Comparison of ENCODE assay signal across 23 cellular contexts in the genomic region with DNA sequence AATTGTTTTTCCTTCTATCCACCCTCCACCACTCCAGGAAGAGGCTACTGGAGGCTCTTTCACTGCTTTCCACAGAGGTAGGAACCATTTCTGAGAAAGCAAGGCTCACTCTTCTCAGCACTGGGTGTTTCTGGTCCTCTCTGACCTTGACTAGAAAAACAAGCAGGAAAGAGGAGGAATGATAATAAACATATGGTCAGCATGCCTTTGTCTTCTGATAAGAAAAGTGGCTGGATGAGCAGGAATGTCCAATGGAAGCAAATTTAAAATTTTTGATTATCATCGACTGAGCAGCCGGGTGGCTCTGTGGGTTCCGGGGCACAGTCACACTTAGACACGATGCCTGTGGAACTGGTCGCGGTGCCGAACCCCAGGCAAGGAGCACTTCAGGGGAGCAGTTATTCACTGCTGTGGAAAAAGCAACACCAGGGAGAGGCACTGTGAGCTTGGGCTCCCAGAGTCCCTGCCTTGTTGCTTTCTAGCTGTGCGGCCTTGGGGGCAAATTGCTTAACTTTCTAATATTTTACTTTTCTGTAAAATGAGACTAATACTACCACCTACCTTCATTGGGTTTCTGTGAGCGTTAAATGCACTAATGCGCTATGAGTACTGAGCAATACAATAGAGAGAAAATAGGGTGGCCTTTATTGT.
"Had no signal": no experiment of that assay in that cellular context is flagged by ENCODE, and none has a peak within 500 bp of the region (broad histone marks: within the 10 kb centered on the region; RNA-seq: fewer than 3 reads in every experiment).

No MANE protein-coding gene starts in this region.

- H3K27ac ChIP-seq: dorsolateral prefrontal cortex, gastrocnemius medialis, neural progenitor cell, uterus had no signal

- H3K4me3 ChIP-seq: dorsolateral prefrontal cortex, gastrocnemius medialis, mucosa of descending colon, neural progenitor cell, testis, uterus had no signal

- H3K9me3 Mint-ChIP-seq: neural progenitor cell had no signal

- H3K9me3 ChIP-seq: gastrocnemius medialis, mucosa of descending colon, testis, uterus had no signal

- H3K27me3 Mint-ChIP-seq: activated CD4-positive, alpha-beta memory T cell treated with anti-CD3 and anti-CD28 coated beads for 36 hours; activated naive CD4-positive, alpha-beta T cell treated with anti-CD3 and anti-CD28 coated beads, Interleukin-2, amount 10 ng/mL, durations not matched to agents 7 days and 5 days; activated naive CD8-positive, alpha-beta T cell treated with anti-CD3 and anti-CD28 coated beads, Interleukin-2, amount 50 U/mL, for 24 hours; effector memory CD8-positive, alpha-beta T cell; naive B cell; stimulated activated naive B cell treated with anti-CD40 and anti-IgM and Interleukin-4, amounts not matched to agents 10 μg/mL and 1 μg/mL and 100 μg/mL, for 72 hours; T-helper 17 cell had no signal

- H3K36me3 Mint-ChIP-seq: neural progenitor cell had no signal

- H2AFZ ChIP-seq: neural progenitor cell had no signal

- H3K36me3 ChIP-seq: gastrocnemius medialis, neural progenitor cell, uterus had no signal

- H3K9ac ChIP-seq: neural progenitor cell had no signal

- H3K4me1 Mint-ChIP-seq: activated naive CD4-positive, alpha-beta T cell treated with anti-CD3 and anti-CD28 coated beads, Interleukin-2, amount 10 ng/mL, durations not matched to agents 7 days and 5 days; activated naive CD8-positive, alpha-beta T cell treated with anti-CD3 and anti-CD28 coated beads, Interleukin-2, amount 50 U/mL, for 24 hours had no signal

- H3K27ac Mint-ChIP-seq: activated CD4-positive, alpha-beta memory T cell treated with anti-CD3 and anti-CD28 coated beads for 36 hours; activated naive CD4-positive, alpha-beta T cell treated with anti-CD3 and anti-CD28 coated beads, Interleukin-2, amount 10 ng/mL, durations not matched to agents 7 days and 5 days; activated naive CD8-positive, alpha-beta T cell treated with anti-CD3 and anti-CD28 coated beads, Interleukin-2, amount 50 U/mL, for 24 hours; brain; effector memory CD8-positive, alpha-beta T cell; neural progenitor cell; progenitor cell of endocrine pancreas; stimulated activated naive B cell treated with anti-CD40 and anti-IgM and Interleukin-4, amounts not matched to agents 10 μg/mL and 1 μg/mL and 100 μg/mL, for 72 hours; T-helper 17 cell had no signal

- DNase-seq: activated CD4-positive, alpha-beta memory T cell treated with anti-CD3 and anti-CD28 coated beads for 36 hours; activated CD4-positive, alpha-beta T cell treated with anti-CD3 and anti-CD28 coated beads for 4 hours; activated CD4-positive, CD25-positive, alpha-beta regulatory T cell; activated effector memory CD4-positive, alpha-beta T cell treated with anti-CD3 and anti-CD28 coated beads, Interleukin-2, amount 50 U/mL, for 16 hours; activated naive CD4-positive, alpha-beta T cell treated with anti-CD3 and anti-CD28 coated beads, Interleukin-2, amount 10 ng/mL, durations not matched to agents 7 days and 5 days; activated naive CD8-positive, alpha-beta T cell treated with anti-CD3 and anti-CD28 coated beads, Interleukin-2, amount 50 U/mL, for 24 hours; central memory CD4-positive, alpha-beta T cell; dorsolateral prefrontal cortex; effector memory CD8-positive, alpha-beta T cell; gastrocnemius medialis; hypothalamus; left cardiac atrium; mucosa of descending colon; naive B cell; stimulated activated CD4-positive, alpha-beta T cell treated with anti-CD3 and anti-CD28 coated beads, Interleukin-2, amount 100 ng/mL, for 48 hours; stimulated activated CD8-positive, alpha-beta memory T cell treated with anti-CD3 and anti-CD28 coated beads, Interleukin-4, amount 100 ng/mL, for 48 hours; stimulated activated naive B cell treated with anti-CD40 and anti-IgM and Interleukin-4, amounts not matched to agents 10 μg/mL and 1 μg/mL and 100 μg/mL, for 72 hours; T-helper 17 cell; testis; uterus had no signal

- H3K4me3 Mint-ChIP-seq: activated CD4-positive, alpha-beta memory T cell treated with anti-CD3 and anti-CD28 coated beads for 36 hours; activated naive CD4-positive, alpha-beta T cell treated with anti-CD3 and anti-CD28 coated beads, Interleukin-2, amount 10 ng/mL, durations not matched to agents 7 days and 5 days; activated naive CD8-positive, alpha-beta T cell treated with anti-CD3 and anti-CD28 coated beads, Interleukin-2, amount 50 U/mL, for 24 hours; brain; effector memory CD8-positive, alpha-beta T cell; neural progenitor cell; stimulated activated naive B cell treated with anti-CD40 and anti-IgM and Interleukin-4, amounts not matched to agents 10 μg/mL and 1 μg/mL and 100 μg/mL, for 72 hours; T-helper 17 cell had no signal

- H3K4me2 ChIP-seq: neural progenitor cell had no signal

- H3K27me3 ChIP-seq: dorsolateral prefrontal cortex, gastrocnemius medialis, neural progenitor cell, testis, uterus had no signal
